ENCODE assay signal across 9 cellular contexts in the genomic region with DNA sequence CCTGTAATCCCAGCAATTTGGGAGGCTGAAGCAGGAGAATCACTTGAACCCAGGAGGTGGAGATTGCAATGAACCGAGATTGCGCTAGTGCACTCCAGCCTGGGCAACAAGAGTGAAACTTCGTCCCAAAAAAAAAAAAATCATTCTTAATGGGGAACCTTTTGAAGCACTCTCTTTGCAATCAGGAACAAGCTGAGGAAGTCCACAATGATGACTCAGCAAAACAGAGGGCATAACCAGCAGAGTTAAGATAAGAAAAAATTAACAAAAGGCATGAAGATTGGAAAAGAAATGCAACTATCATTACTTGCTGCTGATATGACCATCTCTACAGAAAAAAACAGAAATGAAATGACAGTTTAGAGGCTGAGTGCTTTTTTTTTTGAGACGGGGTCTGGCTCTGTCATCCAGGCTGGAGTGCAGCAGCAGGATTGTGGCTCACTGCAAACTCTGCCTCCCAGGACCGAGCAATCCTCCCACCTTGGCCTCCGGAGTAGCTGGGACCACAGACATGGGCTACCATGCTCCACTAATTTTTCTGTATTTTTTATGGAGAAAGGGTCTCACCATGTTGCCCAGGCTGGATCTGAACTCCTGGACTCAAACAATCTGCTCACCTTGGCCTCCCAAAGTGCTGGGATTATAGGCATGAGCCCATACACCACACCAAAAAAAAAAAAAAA.
DNase-seq lines count a peak whose midpoint lies in the region; ATAC-seq and TF ChIP-seq lines count a peak whose summit lies in the region.
"Had no signal": no experiment of that assay in that cellular context is flagged by ENCODE, and none has a peak within 500 bp of the region (broad histone marks: within the 10 kb centered on the region; RNA-seq: fewer than 3 reads in every experiment).

No MANE protein-coding gene starts in this region.

- H4K20me1 ChIP-seq in GM23248 (ENCODE audit: insufficient read depth), result no peaks in the 10 kb centered on the region
- H4K20me1 ChIP-seq in PC-9 (ENCODE audit: insufficient read depth), result no peaks in the 10 kb centered on the region

- no TSS peak for BruUV-seq in PC-9 (replicated peaks; lab: Mats Ljungman, UMichigan)

- intact Hi-C loops in PC-9 (cut with micrococcal nuclease; ENCODE audit: unreplicated experiment), result no loop called here

- H3K36me3 ChIP-seq in GM23248 (ENCODE audit: low read depth) (0 out of 2 replicates have a peak, but pooled peaks cover 13% of the 10 kb centered on the region), PC-9 (ENCODE audit: low read depth) (0 out of 2 replicates have a peak, but pooled peaks cover 6% of the 10 kb centered on the region), neutrophil (peaks cover 34% of the 10 kb centered on the region), SJCRH30 (peaks cover 10% of the 10 kb centered on the region)

- DNase-seq in GM23248 (peak; percentile 30), PC-9 (no peak), SJCRH30 (no peak)
- no peak for DNase-seq in activated CD4-positive, CD25-positive, alpha-beta regulatory T cell (lab: John Stamatoyannopoulos, UW)
- DNase-seq: H7 had no signal

- no peak overlapping the region for H3K9ac ChIP-seq in GM23248

- H3F3A ChIP-seq in GM23248 (ENCODE audit: insufficient read depth), result no peaks in the 10 kb centered on the region
- H3F3A ChIP-seq in PC-9 (ENCODE audit: insufficient read depth, low read depth), result peaks cover 4% of the 10 kb centered on the region; the same call in 1 of the 2 replicates

- H3K9me2 ChIP-seq in GM23248 (ENCODE audit: insufficient read depth), result no peaks in the 10 kb centered on the region
- no peaks in the 10 kb centered on the region for H3K9me2 ChIP-seq in PC-9 (ENCODE audit: insufficient read depth)

- ATAC-seq in HG03039 (IDR thresholded peaks at IDR 0.05; ENCODE audit: unreplicated experiment) (no peak), GM18502 (IDR thresholded peaks at IDR 0.05; ENCODE audit: poor library complexity, unreplicated experiment) (no peak)

- H3K4me1 ChIP-seq in GM23248 (ENCODE audit: insufficient read depth), result peaks cover 6% of the 10 kb centered on the region; the same call in 1 of the 2 replicates
- H3K4me1 ChIP-seq in PC-9 (replicated peaks; ENCODE audit: insufficient read depth), result peaks cover 8% of the 10 kb centered on the region
- peaks cover 12 to 22% of the 10 kb centered on the region in 2 experiments for H3K4me1 ChIP-seq in neutrophil (ENCODE audit: control insufficient read depth in 1 of 2, insufficient read depth in 1 of 2, low read depth in 1 of 2, low read length in 1 of 2)
- no peaks in the 10 kb centered on the region for H3K4me1 ChIP-seq in SJCRH30

- 80 to 85% methylated on average over 6 of the region's 6 CpGs for WGBS in GM23248 (ENCODE audit: low coverage in 1 of 2, low lambda C conversion rate in 2 of 2, missing lambda C conversion rate in 2 of 2), 2 experiments

- H3K27me3 ChIP-seq in GM23248 (replicated peaks; ENCODE audit: insufficient read depth) (no peaks in the 10 kb centered on the region), PC-9 (ENCODE audit: insufficient read depth, low read depth) (no peaks in the 10 kb centered on the region), neutrophil (no peaks in the 10 kb centered on the region), SJCRH30 (no peaks in the 10 kb centered on the region)

- H3K79me2 ChIP-seq in GM23248 (ENCODE audit: insufficient read depth) (no peaks in the 10 kb centered on the region), PC-9 (ENCODE audit: low read depth) (no peaks in the 10 kb centered on the region)

- no peak for TF ChIP-seq CTCF in PC-9 (conservative IDR thresholded peaks at IDR 0.05)
- peak; percentile 12 for TF ChIP-seq CTCF in neutrophil (IDR thresholded peaks at IDR 0.05)

- no peak overlapping the region for H3K27ac ChIP-seq in GM23248
- peak overlapping the region; percentile 43; the same call in 1 of the 2 replicates for H3K27ac ChIP-seq in PC-9
- peak overlapping the region; percentile 60 for H3K27ac ChIP-seq in cingulate gyrus (ENCODE audit: low read depth, low read length)
- peak overlapping the region; percentile 90 for H3K27ac ChIP-seq in neutrophil
- no peak overlapping the region for H3K27ac ChIP-seq in SJCRH30

- CTCF ChIA-PET in PC-9 (lab: Charles Lee), result interaction anchor here (0.7 kb wide), 1 partner anchor 17 kb away, joined by 5 read pairs; no protein-coding TSS in a partner anchor

- no peak overlapping the region for H2AFZ ChIP-seq in GM23248
- no peak overlapping the region for H2AFZ ChIP-seq in PC-9

- no peak overlapping the region for H3K4me2 ChIP-seq in GM23248 (ENCODE audit: unreplicated experiment)
- peak overlapping the region; percentile 13; the same call in 1 of the 2 replicates for H3K4me2 ChIP-seq in PC-9

- POLR2A ChIA-PET in PC-9 (lab: Charles Lee; ENCODE audit: unreplicated experiment), result interaction anchor here (0.6 kb wide), 2 partner anchors 41 to 178 kb away, joined by 4 to 5 read pairs; no protein-coding TSS in a partner anchor

- H3K4me3 ChIP-seq in GM23248, result no peak overlapping the region
- no peak overlapping the region for H3K4me3 ChIP-seq in PC-9
- H3K4me3 ChIP-seq in neutrophil (ENCODE audit: low read depth in 1 of 2, low read length in 1 of 2), result peak overlapping the region; percentile 50 to 59
- H3K4me3 ChIP-seq in SJCRH30, result no peak overlapping the region

- in situ Hi-C loops in GM23248 (cut with MboI), result no loop called here

- H3K9me3 ChIP-seq in GM23248 (ENCODE audit: low read depth), result no peaks in the 10 kb centered on the region
- no peaks in the 10 kb centered on the region for H3K9me3 ChIP-seq in PC-9 (ENCODE audit: insufficient read depth, low read depth)
- no peaks in the 10 kb centered on the region for H3K9me3 ChIP-seq in neutrophil
- no peaks in the 10 kb centered on the region for H3K9me3 ChIP-seq in SJCRH30 (replicated peaks)

Comparison
In these comparisons a context has a peak if more than half of its experiments do, and no peak if none do; other contexts are left out.
1. H3K27ac ChIP-seq: peak in PC-9 (single experiment), cingulate gyrus (single experiment) and neutrophil (single experiment); none in GM23248 (single experiment) and SJCRH30 (single experiment).
2. H3K4me3 ChIP-seq: peak in neutrophil (2 of 2); none in GM23248 (single experiment), PC-9 (single experiment) and SJCRH30 (single experiment).